ENCODE assay signal across 12 cellular contexts in genomic region chr12:10362325-10362724, GRCh38. TPM values are rescaled to one million over a fixed set of nuclear protein-coding genes. Genes with fewer than 3 reads are reported as not detected.
DNase-seq lines count a peak whose midpoint lies in the region; ATAC-seq and TF ChIP-seq lines count a peak whose summit lies in the region.
"Had no signal": no experiment of that assay in that cellular context is flagged by ENCODE, and none has a peak within 500 bp of the region (broad histone marks: within the 10 kb centered on the region; RNA-seq: fewer than 3 reads in every experiment).

No MANE protein-coding gene starts in this region.

- intact Hi-C loops in psoas muscle (cut with DNase I): loop anchor here in 1 of 2 donors (10.0 kb wide), 2 partner anchors 138 to 1668 kb away; partner anchors contain the start of gene RIMKLB

- H3K9me3 ChIP-seq in psoas muscle: no peaks in the 10 kb centered on the region

- TF ChIP-seq CTCF in epithelial cell of proximal tubule (conservative IDR thresholded peaks at IDR 0.05; ENCODE audit: low read depth, low read length): no peak
- TF ChIP-seq CTCF in psoas muscle (IDR thresholded peaks at IDR 0.05): no peak

- DNase-seq in DMS53 (lab: John Stamatoyannopoulos, UW) (peak; percentile 91), NCI-H774 (lab: John Stamatoyannopoulos, UW) (peak; percentile 24), epithelial cell of proximal tubule (ENCODE audit: low read depth) (no peak), psoas muscle (no peak), GDM1 (lab: John Stamatoyannopoulos, UW) (no peak)
- DNase-seq: COR-L47, NCI-H2227 treated with DMSO at 0.1 percent for 48 hours, SHP77 had no signal

- H3K4me1 ChIP-seq in psoas muscle: peaks cover 23% of the 10 kb centered on the region

- peak overlapping the region; percentile 87 for H3K27ac ChIP-seq in psoas muscle

- ATAC-seq in psoas muscle: no peak
- ATAC-seq in GM18907 (IDR thresholded peaks at IDR 0.05; ENCODE audit: unreplicated experiment): no peak
- no peak for ATAC-seq in HG02884 (IDR thresholded peaks at IDR 0.05; ENCODE audit: unreplicated experiment)
- no peak for ATAC-seq in GM18517 (IDR thresholded peaks at IDR 0.05; ENCODE audit: unreplicated experiment)

- H3K4me3 ChIP-seq in epithelial cell of proximal tubule (ENCODE audit: low read depth, low read length) (peak overlapping the region; percentile 77), psoas muscle (no peak overlapping the region)

- 53 to 61% (median 56%) methylated on average over 3 of the region's 3 CpGs for WGBS in psoas muscle, 3 donors

- H3K27me3 ChIP-seq in psoas muscle (ENCODE audit: insufficient read depth in 3 of 3, low read length in 2 of 3): no peaks in the 10 kb centered on the region

- H3K36me3 ChIP-seq in psoas muscle (ENCODE audit: insufficient read depth in 1 of 2, low read depth in 1 of 2): no peaks in the 10 kb centered on the region

RNA-seq across cellular contexts. Expression of gene KLRK1, which starts 27.5 kb away (rescaled TPM):
- not detected in 2 replicates for total RNA-seq in epithelial cell of proximal tubule
- total RNA-seq in psoas muscle: under 1 TPM in 3 of 4 donors, not detected in 1; 0.28 to 0.47 (median 0.34) TPM
- under 1 TPM; 0.09 to 0.55 (median 0.25) TPM for polyA plus RNA-seq in psoas muscle

RNA-seq across cellular contexts. Expression of gene KLRC4, which starts 47.2 kb away (rescaled TPM):
- not detected in 2 replicates for total RNA-seq in epithelial cell of proximal tubule
- total RNA-seq in psoas muscle: not detected
- polyA plus RNA-seq in psoas muscle: under 1 TPM in 1 of 3 donors, not detected in 2; 0.23 TPM
- total RNA-seq: activated naive CD4-positive, alpha-beta T cell treated with anti-CD3 and anti-CD28 coated beads for 36 hours had no signal

RNA-seq across cellular contexts. Expression of gene KLRD1, which starts 54.7 kb away (rescaled TPM):
- not detected in 2 replicates for total RNA-seq in epithelial cell of proximal tubule
- total RNA-seq in psoas muscle: 1 to 10 TPM in 1 of 4 donors, under 1 TPM in 3; 0.17 to 1.1 (median 0.49) TPM
- under 1 TPM; 0.03 to 0.30 (median 0.13) TPM for polyA plus RNA-seq in psoas muscle

RNA-seq across cellular contexts. Expression of gene KLRC3, which starts 58.1 kb away (rescaled TPM):
- total RNA-seq in epithelial cell of proximal tubule: not detected in 2 replicates
- not detected for total RNA-seq in psoas muscle
- polyA plus RNA-seq in psoas muscle: not detected
- total RNA-seq: activated naive CD4-positive, alpha-beta T cell treated with anti-CD3 and anti-CD28 coated beads for 36 hours had no signal

Comparison
In these comparisons a context has a peak if more than half of its experiments do, and no peak if none do; other contexts are left out.
1. DNase-seq: peak in DMS53 (single experiment) and NCI-H774 (single experiment); none in epithelial cell of proximal tubule (single experiment), psoas muscle (0 of 2) and GDM1 (single experiment).